21 cellular contexts compared by ENCODE assay signal in the genomic region with DNA sequence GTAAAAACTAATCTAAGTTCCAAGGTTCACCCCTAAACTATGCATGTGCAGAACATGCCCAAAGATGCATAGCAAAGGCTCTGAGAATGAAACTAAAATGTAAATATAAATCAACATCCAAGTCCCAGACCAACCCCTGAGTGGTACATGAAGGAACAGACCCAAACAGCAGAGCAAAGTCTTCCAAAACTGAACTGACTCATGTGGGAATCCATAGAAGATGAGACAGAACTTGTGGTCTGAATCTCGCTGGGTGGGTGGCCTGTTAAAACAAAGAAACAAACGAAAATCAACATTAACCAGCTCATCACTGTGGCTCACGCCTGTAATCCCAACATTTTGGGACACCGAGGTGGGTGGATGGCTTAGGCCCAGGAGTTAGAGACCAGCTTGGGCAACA. TPM values are rescaled to one million over a fixed set of nuclear protein-coding genes. Genes with fewer than 3 reads are reported as not detected.
A peak's percentile ranks its signal among the peaks of the same experiment; 100 is the strongest.
DNase-seq lines count a peak whose midpoint lies in the region; TF ChIP-seq lines count a peak whose summit lies in the region.
"Had no signal": no experiment of that assay in that cellular context is flagged by ENCODE, and none has a peak within 500 bp of the region (broad histone marks: within the 10 kb centered on the region; RNA-seq: fewer than 3 reads in every experiment).

No MANE protein-coding gene starts in this region.

- H3F3A ChIP-seq in GM23248 (ENCODE audit: insufficient read depth), result peaks cover 51% of the 10 kb centered on the region

- H3K79me2 ChIP-seq in GM23248 (ENCODE audit: insufficient read depth), result no peaks in the 10 kb centered on the region

- H3K4me1 ChIP-seq in GM23248 (ENCODE audit: insufficient read depth), result peaks cover 45% of the 10 kb centered on the region

- H3K36me3 ChIP-seq in GM23248 (ENCODE audit: low read depth) (no peaks in the 10 kb centered on the region), WERI-Rb-1 (no peaks in the 10 kb centered on the region)
- H3K36me3 ChIP-seq: BE2C, sigmoid colon had no signal

- TF ChIP-seq CTCF in astrocyte of the cerebellum (IDR thresholded peaks at IDR 0.05; ENCODE audit: low read depth, low read length, missing control alignments) (no peak), WERI-Rb-1 (IDR thresholded peaks at IDR 0.05; ENCODE audit: low read depth, low read length) (no peak)

- no peaks in the 10 kb centered on the region for H4K20me1 ChIP-seq in GM23248 (ENCODE audit: insufficient read depth)

- H3K9ac ChIP-seq in GM23248, result no peak overlapping the region

- WGBS in GM23248 (ENCODE audit: low coverage in 1 of 2, low lambda C conversion rate in 2 of 2, missing lambda C conversion rate in 2 of 2), 2 experiments, result 30 to 34% methylated on average over 4 of the region's 4 CpGs

- H3K4me3 ChIP-seq in GM23248, result no peak overlapping the region
- H3K4me3 ChIP-seq in astrocyte of the cerebellum (ENCODE audit: low read depth, low read length), result no peak overlapping the region
- H3K4me3 ChIP-seq in WERI-Rb-1 (ENCODE audit: low read depth, low read length), result no peak overlapping the region
- H3K4me3 ChIP-seq: sigmoid colon had no signal

- peak overlapping the region; percentile 55 for H3K27ac ChIP-seq in GM23248
- no peak overlapping the region for H3K27ac ChIP-seq in WERI-Rb-1
- H3K27ac ChIP-seq: sigmoid colon had no signal

- in situ Hi-C loops in GM23248 (cut with MboI), result no loop called here
- in situ Hi-C loops in astrocyte of the cerebellum (cut with HindIII; ENCODE audit: low sequenced_read_pairs), result no loop called here
- in situ Hi-C loops in G401 (cut with HindIII; ENCODE audit: low sequenced_read_pairs), result no loop called here

- H3K27me3 ChIP-seq in GM23248 (replicated peaks; ENCODE audit: insufficient read depth) (peaks cover 5% of the 10 kb centered on the region; the same call in 1 of the 2 replicates), WERI-Rb-1 (ENCODE audit: insufficient read depth, low read depth, severe bottlenecking) (no peaks in the 10 kb centered on the region)
- H3K27me3 ChIP-seq: BE2C had no signal

- no peaks in the 10 kb centered on the region for H3K9me2 ChIP-seq in GM23248 (ENCODE audit: insufficient read depth)

- H3K9me3 ChIP-seq in GM23248 (ENCODE audit: low read depth), result no peaks in the 10 kb centered on the region
- H3K9me3 ChIP-seq in WERI-Rb-1 (ENCODE audit: severe bottlenecking), result no peaks in the 10 kb centered on the region
- H3K9me3 ChIP-seq: BE2C, Caco-2, sigmoid colon had no signal

- H2AFZ ChIP-seq in GM23248, result no peak overlapping the region

- DNase-seq in GM23248, result peak; percentile 79
- DNase-seq in astrocyte of the cerebellum (ENCODE audit: low read depth), result peak; percentile 8
- peak; percentile 34 for DNase-seq in iris pigment epithelial cell (ENCODE audit: low read depth)
- peak; percentile 77 for DNase-seq in stromal cell of bone marrow (ENCODE audit: low read depth)
- no peak for DNase-seq in G401 (ENCODE audit: low spot score)
- no peak for DNase-seq in NCI-H2171 treated with DMSO at 0.1 percent for 48 hours (lab: John Stamatoyannopoulos, UW)
- no peak for DNase-seq in WERI-Rb-1
- DNase-seq: BE2C; Caco-2; cortex of kidney; DND-41; left colon; NCI-H146; NCI-H2171; NCI-H526 treated with DMSO at 0.1 percent for 48 hours; sigmoid colon; stimulated activated CD4-positive, alpha-beta T cell treated with anti-CD3 and anti-CD28 coated beads, Interleukin-1b, Interleukin-23, amount 100 ng/mL, for 48 hours; stimulated activated naive CD4-positive, alpha-beta T cell; trophoblast cell had no signal

- peak overlapping the region; percentile 46 for H3K4me2 ChIP-seq in GM23248 (ENCODE audit: unreplicated experiment)

RNA-seq across cellular contexts. Expression of gene ATRAID, which starts 29.5 kb away (rescaled TPM):
- 170 and 214 TPM in 2 replicates for total RNA-seq in GM23248 (2014; rRNA removed; shearing (Covaris generic))
- 304 and 311 TPM in 2 replicates for polyA plus RNA-seq in GM23248 (2016; fragmentation: Nextera tagmentation; extraction: Ambion mirVana)
- total RNA-seq in G401 (2014; rRNA removed; shearing (Covaris generic)), result 130 and 164 TPM in 2 replicates

RNA-seq across cellular contexts. Expression of gene SLC5A6, which starts 29.7 kb away (rescaled TPM):
- 13.5 and 19.9 TPM in 2 replicates for total RNA-seq in GM23248 (2014; rRNA removed; shearing (Covaris generic))
- polyA plus RNA-seq in GM23248 (2016; fragmentation: Nextera tagmentation; extraction: Ambion mirVana), result 9.4 and 10.4 TPM in 2 replicates
- 53.8 and 60.0 TPM in 2 replicates for total RNA-seq in G401 (2014; rRNA removed; shearing (Covaris generic))

RNA-seq across cellular contexts. Expression of gene TCF23, which starts 33.5 kb away (rescaled TPM):
- not detected in 2 replicates for total RNA-seq in GM23248 (2014; rRNA removed; shearing (Covaris generic))
- not detected in 2 replicates for polyA plus RNA-seq in GM23248 (2016; fragmentation: Nextera tagmentation; extraction: Ambion mirVana)
- not detected in 2 replicates for total RNA-seq in G401 (2014; rRNA removed; shearing (Covaris generic))
- total RNA-seq: Caco-2, left colon, mesothelial cell of epicardium, sigmoid colon had no signal

RNA-seq across cellular contexts. Expression of gene CAD, which starts 34.8 kb away (rescaled TPM):
- 23.9 and 27.7 TPM in 2 replicates for total RNA-seq in GM23248 (2014; rRNA removed; shearing (Covaris generic))
- 17.1 and 19.2 TPM in 2 replicates for polyA plus RNA-seq in GM23248 (2016; fragmentation: Nextera tagmentation; extraction: Ambion mirVana)
- 52.3 and 69.6 TPM in 2 replicates for total RNA-seq in G401 (2014; rRNA removed; shearing (Covaris generic))

RNA-seq across cellular contexts. Expression of gene PRR30, which starts 43.1 kb away (rescaled TPM):
- not detected in 2 replicates for total RNA-seq in GM23248 (2014; rRNA removed; shearing (Covaris generic))
- polyA plus RNA-seq in GM23248 (2016; fragmentation: Nextera tagmentation; extraction: Ambion mirVana), result not detected in 2 replicates
- not detected in 2 replicates for total RNA-seq in G401 (2014; rRNA removed; shearing (Covaris generic))
- total RNA-seq: activated naive CD4-positive, alpha-beta T cell treated with anti-CD3 and anti-CD28 coated beads, Interleukin-2, amount 50 U/mL, for 72 hours; Caco-2; left colon; mesothelial cell of epicardium; sigmoid colon had no signal
- polyA plus RNA-seq: sigmoid colon had no signal

Comparison
In these comparisons a context has a peak if more than half of its experiments do, and no peak if none do; other contexts are left out.
1. DNase-seq: peak in GM23248 (single experiment), astrocyte of the cerebellum (single experiment), iris pigment epithelial cell (single experiment) and stromal cell of bone marrow (single experiment); none in G401 (single experiment), NCI-H2171 treated with DMSO at 0.1 percent for 48 hours (single experiment) and WERI-Rb-1 (single experiment).